In the genomic region with DNA sequence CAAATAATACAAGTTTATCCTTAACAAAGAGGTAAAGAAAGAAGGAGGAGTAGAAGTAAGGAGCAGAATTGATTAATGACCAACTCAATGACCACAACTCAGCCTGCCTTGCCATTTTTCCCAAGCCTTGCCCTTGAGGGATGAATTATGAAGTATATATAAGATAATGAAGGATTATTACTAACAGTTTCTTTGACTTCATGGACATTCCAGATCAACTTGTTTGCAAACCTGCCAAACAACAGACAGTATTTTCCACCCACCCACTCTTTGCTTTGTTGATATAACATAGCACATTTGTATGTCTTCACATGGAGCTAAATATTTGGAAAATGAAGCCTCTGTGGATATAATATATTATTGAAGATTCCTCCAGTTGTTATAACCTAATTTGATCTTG, we compare ENCODE assay signal across 1 cellular context.
TF ChIP-seq lines count a peak whose summit lies in the region.

No MANE protein-coding gene starts in this region.

TF ChIP-seq in HCT116, 20 proteins besides CTCF, POLR2A, EP300 and RAD21 (continued from another document):
- TF ChIP-seq CBX3 (IDR thresholded peaks at IDR 0.05; ENCODE audit: low read depth) (no peak), SP1 (IDR thresholded peaks at IDR 0.05; ENCODE audit: low read depth) (no peak), SRF (IDR thresholded peaks at IDR 0.05; ENCODE audit: low read depth) (no peak), ELF1 (IDR thresholded peaks at IDR 0.05; ENCODE audit: borderline replicate concordance, low read depth) (no peak), EZH2 (IDR thresholded peaks at IDR 0.05) (no peak), CEBPB (IDR thresholded peaks at IDR 0.05; ENCODE audit: low read depth) (no peak)
- TF ChIP-seq, protein P1, sequence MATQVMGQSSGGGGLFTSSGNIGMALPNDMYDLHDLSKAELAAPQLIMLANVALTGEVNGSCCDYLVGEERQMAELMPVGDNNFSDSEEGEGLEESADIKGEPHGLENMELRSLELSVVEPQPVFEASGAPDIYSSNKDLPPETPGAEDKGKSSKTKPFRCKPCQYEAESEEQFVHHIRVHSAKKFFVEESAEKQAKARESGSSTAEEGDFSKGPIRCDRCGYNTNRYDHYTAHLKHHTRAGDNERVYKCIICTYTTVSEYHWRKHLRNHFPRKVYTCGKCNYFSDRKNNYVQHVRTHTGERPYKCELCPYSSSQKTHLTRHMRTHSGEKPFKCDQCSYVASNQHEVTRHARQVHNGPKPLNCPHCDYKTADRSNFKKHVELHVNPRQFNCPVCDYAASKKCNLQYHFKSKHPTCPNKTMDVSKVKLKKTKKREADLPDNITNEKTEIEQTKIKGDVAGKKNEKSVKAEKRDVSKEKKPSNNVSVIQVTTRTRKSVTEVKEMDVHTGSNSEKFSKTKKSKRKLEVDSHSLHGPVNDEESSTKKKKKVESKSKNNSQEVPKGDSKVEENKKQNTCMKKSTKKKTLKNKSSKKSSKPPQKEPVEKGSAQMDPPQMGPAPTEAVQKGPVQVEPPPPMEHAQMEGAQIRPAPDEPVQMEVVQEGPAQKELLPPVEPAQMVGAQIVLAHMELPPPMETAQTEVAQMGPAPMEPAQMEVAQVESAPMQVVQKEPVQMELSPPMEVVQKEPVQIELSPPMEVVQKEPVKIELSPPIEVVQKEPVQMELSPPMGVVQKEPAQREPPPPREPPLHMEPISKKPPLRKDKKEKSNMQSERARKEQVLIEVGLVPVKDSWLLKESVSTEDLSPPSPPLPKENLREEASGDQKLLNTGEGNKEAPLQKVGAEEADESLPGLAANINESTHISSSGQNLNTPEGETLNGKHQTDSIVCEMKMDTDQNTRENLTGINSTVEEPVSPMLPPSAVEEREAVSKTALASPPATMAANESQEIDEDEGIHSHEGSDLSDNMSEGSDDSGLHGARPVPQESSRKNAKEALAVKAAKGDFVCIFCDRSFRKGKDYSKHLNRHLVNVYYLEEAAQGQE (IDR thresholded peaks at IDR 0.05; ENCODE audit: low read depth) = no peak
- TF ChIP-seq, protein P2, sequence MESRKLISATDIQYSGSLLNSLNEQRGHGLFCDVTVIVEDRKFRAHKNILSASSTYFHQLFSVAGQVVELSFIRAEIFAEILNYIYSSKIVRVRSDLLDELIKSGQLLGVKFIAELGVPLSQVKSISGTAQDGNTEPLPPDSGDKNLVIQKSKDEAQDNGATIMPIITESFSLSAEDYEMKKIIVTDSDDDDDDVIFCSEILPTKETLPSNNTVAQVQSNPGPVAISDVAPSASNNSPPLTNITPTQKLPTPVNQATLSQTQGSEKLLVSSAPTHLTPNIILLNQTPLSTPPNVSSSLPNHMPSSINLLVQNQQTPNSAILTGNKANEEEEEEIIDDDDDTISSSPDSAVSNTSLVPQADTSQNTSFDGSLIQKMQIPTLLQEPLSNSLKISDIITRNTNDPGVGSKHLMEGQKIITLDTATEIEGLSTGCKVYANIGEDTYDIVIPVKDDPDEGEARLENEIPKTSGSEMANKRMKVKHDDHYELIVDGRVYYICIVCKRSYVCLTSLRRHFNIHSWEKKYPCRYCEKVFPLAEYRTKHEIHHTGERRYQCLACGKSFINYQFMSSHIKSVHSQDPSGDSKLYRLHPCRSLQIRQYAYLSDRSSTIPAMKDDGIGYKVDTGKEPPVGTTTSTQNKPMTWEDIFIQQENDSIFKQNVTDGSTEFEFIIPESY (IDR thresholded peaks at IDR 0.05; ENCODE audit: extremely low read depth, insufficient replicate concordance, low read length) = no peak
- TF ChIP-seq, protein P3, sequence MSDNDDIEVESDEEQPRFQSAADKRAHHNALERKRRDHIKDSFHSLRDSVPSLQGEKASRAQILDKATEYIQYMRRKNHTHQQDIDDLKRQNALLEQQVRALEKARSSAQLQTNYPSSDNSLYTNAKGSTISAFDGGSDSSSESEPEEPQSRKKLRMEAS (IDR thresholded peaks at IDR 0.05) = no peak
TF ChIP-seq in HCT116: peak in this region for 0.
